Comparison of ENCODE assay signal across 14 cellular contexts in the genomic region with DNA sequence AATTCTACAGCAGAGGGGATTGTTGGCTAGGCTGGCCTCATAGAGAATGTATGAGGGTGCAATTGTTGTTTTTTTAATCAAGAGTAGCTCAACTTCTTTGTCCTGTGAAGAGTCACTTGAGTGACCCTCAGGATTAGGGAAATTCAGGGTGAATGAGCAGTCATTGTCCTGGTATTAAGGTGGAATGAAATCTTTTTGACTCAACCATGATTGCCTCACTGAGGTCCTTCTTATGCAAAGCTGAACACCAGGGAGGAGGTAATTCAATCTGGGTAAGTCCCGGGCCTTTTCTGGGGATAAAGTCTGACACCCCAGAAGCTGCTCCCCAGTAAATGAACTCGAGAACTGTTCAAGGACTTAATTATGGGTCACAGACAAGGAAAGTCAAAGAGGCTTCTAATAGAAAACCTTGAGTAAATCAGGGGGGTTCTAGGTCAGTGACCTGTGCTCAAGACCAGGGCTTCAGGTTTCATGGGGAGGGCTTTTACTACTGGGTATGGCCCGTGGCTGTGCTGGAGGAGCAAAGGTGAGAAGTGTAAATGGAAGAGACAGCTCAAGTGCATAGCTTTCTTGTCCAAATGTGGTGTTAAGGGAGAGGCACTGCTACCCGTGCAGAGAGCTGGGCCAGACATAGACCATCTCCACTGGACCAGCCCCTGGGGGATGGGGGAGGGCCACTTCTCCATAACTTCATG.
"Had no signal": no experiment of that assay in that cellular context is flagged by ENCODE, and none has a peak within 500 bp of the region (broad histone marks: within the 10 kb centered on the region; RNA-seq: fewer than 3 reads in every experiment).

No MANE protein-coding gene starts in this region.

- DNase-seq: activated CD4-positive, alpha-beta T cell treated with anti-CD3 and anti-CD28 coated beads, Interleukin-2, amount 50 U/mL, for 48 hours; activated CD8-positive, alpha-beta memory T cell treated with anti-CD3 and anti-CD28 coated beads, Interleukin-2, amount 10 ng/mL, durations not matched to agents 7 days and 5 days; activated naive CD8-positive, alpha-beta T cell treated with anti-CD3 and anti-CD28 coated beads, Interleukin-2, amount 10 ng/mL, durations not matched to agents 7 days and 5 days; activated T-cell treated with anti-CD3 and anti-CD28 coated beads, Interleukin-2, amount 50 U/mL, for 48 hours; central memory CD4-positive, alpha-beta T cell; cortex of kidney; effector memory CD4-positive, alpha-beta T cell; hippocampal formation; stimulated activated CD4-positive, alpha-beta T cell treated with anti-CD3 and anti-CD28 coated beads, Interleukin-2, amount 100 ng/mL, for 48 hours; stimulated activated CD8-positive, alpha-beta memory T cell treated with anti-CD3 and anti-CD28 coated beads, Interleukin-4, amount 100 ng/mL, for 48 hours had no signal

- ATAC-seq: activated CD4-positive, CD25-positive, alpha-beta regulatory T cell treated with anti-CD3 and anti-CD28 coated beads, Interleukin-2, amount 50 U/mL, for 24 hours; activated CD8-positive, alpha-beta memory T cell treated with anti-CD3 and anti-CD28 coated beads, Interleukin-2, amount 10 ng/mL, durations not matched to agents 7 days and 5 days; left lobe of liver; natural killer cell treated with Interleukin-12 subunit alpha and Interleukin-12 subunit beta and Interleukin-15 and Interleukin-18, amount 100 ng/mL, for 72 hours had no signal

- H3K27ac ChIP-seq: epithelial cell of prostate had no signal
